Comparison of ENCODE assay signal across 18 cellular contexts in genomic region chr15:76184640-76185020, GRCh38.
DNase-seq lines count a peak whose midpoint lies in the region; ATAC-seq and TF ChIP-seq lines count a peak whose summit lies in the region.
"Had no signal": no experiment of that assay in that cellular context is flagged by ENCODE, and none has a peak within 500 bp of the region (broad histone marks: within the 10 kb centered on the region; RNA-seq: fewer than 3 reads in every experiment).

No MANE protein-coding gene starts in this region.

- no peak for ATAC-seq in stimulated activated effector memory CD8-positive, alpha-beta T cell treated with anti-CD3 and anti-CD28 coated beads, Interleukin-12 subunit alpha, Interleukin-12 subunit beta, amount 100 ng/mL, for 72 hours
- ATAC-seq: GM12878, K562 had no signal

- peaks cover 4% of the 10 kb centered on the region for H3K9me3 Mint-ChIP-seq in glutamatergic neuron (ENCODE audit: unreplicated experiment)
- H3K9me3 Mint-ChIP-seq in stimulated activated effector memory CD8-positive, alpha-beta T cell treated with anti-CD3 and anti-CD28 coated beads, Interleukin-12 subunit alpha, Interleukin-12 subunit beta, amount 100 ng/mL, for 72 hours, result no peaks in the 10 kb centered on the region

- no peak for TF ChIP-seq POLR2A in breast epithelium (IDR thresholded peaks at IDR 0.05)

- H3K27ac ChIP-seq in RWPE1 (peak overlapping the region; percentile 50; the same call in 1 of the 2 replicates), ascending aorta (no peak overlapping the region), breast epithelium (no peak overlapping the region)
- H3K27ac ChIP-seq: 22Rv1; BLaER1 treated with 17β-estradiol and CSF1 and Interleukin-3, amounts not matched to agents 10 nM and 100 nM; HL-60 had no signal

- H3K4me1 ChIP-seq in ascending aorta, result no peaks in the 10 kb centered on the region
- H3K4me1 ChIP-seq in breast epithelium, result no peaks in the 10 kb centered on the region
- H3K4me1 ChIP-seq: BLaER1 treated with 17β-estradiol and CSF1 and Interleukin-3, amounts not matched to agents 10 nM and 100 nM had no signal

- H3K36me3 ChIP-seq in ascending aorta (no peaks in the 10 kb centered on the region), breast epithelium (no peaks in the 10 kb centered on the region)
- H3K36me3 ChIP-seq: BLaER1 treated with 17β-estradiol and CSF1 and Interleukin-3, amounts not matched to agents 10 nM and 100 nM had no signal

- TF ChIP-seq CTCF in RWPE1 (conservative IDR thresholded peaks at IDR 0.05; ENCODE audit: low read depth) (no peak), glutamatergic neuron (IDR thresholded peaks at IDR 0.05; ENCODE audit: partially characterized antibody, unreplicated experiment) (no peak), ascending aorta (IDR thresholded peaks at IDR 0.05) (no peak), breast epithelium (IDR thresholded peaks at IDR 0.05) (no peak)

- DNase-seq in DMS 273 (lab: John Stamatoyannopoulos, UW; ENCODE audit: unreplicated experiment) (peak; percentile 51), DMS 273 treated with DMSO at 0.1 percent for 48 hours (lab: John Stamatoyannopoulos, UW) (no peak), RWPE1 (ENCODE audit: low spot score) (no peak), glutamatergic neuron (peak; percentile 64), ascending aorta (ENCODE audit: low spot score in 2 of 2) (no peak), breast epithelium (ENCODE audit: low spot score in 2 of 2) (no peak)
- DNase-seq in stimulated activated effector memory CD8-positive, alpha-beta T cell treated with anti-CD3 and anti-CD28 coated beads, Interleukin-12 subunit alpha, Interleukin-12 subunit beta, amount 100 ng/mL, for 72 hours (ENCODE audit: low spot score in 2 of 2), result no peak
- DNase-seq: AML-193; Calu3; CD4-positive, CD25-positive, alpha-beta regulatory T cell; DMS53; H7 had no signal

- peaks cover 8% of the 10 kb centered on the region for H3K27me3 Mint-ChIP-seq in glutamatergic neuron (ENCODE audit: unreplicated experiment)

- H3K27me3 ChIP-seq in ascending aorta (no peaks in the 10 kb centered on the region), breast epithelium (no peaks in the 10 kb centered on the region)
- H3K27me3 ChIP-seq: BLaER1 treated with 17β-estradiol and CSF1 and Interleukin-3, amounts not matched to agents 10 nM and 100 nM had no signal

- POLR2A ChIA-PET in RWPE1 (lab: Yijun Ruan, JAX; ENCODE audit: low non-redundant PET), result no interaction called here

- no peak overlapping the region for H3K4me3 ChIP-seq in ascending aorta
- H3K4me3 ChIP-seq in breast epithelium, result no peak overlapping the region
- H3K4me3 ChIP-seq: BLaER1 treated with 17β-estradiol and CSF1 and Interleukin-3, amounts not matched to agents 10 nM and 100 nM; GM12878; GM23338; K562 had no signal

- H3K4me3 Mint-ChIP-seq in glutamatergic neuron (ENCODE audit: unreplicated experiment), result peak overlapping the region; percentile 12
- no peak overlapping the region for H3K4me3 Mint-ChIP-seq in stimulated activated effector memory CD8-positive, alpha-beta T cell treated with anti-CD3 and anti-CD28 coated beads, Interleukin-12 subunit alpha, Interleukin-12 subunit beta, amount 100 ng/mL, for 72 hours
- H3K4me3 Mint-ChIP-seq: CD4-positive, CD25-positive, alpha-beta regulatory T cell; GM23338 had no signal

- no peaks in the 10 kb centered on the region for H3K36me3 Mint-ChIP-seq in glutamatergic neuron (ENCODE audit: unreplicated experiment)
- no peaks in the 10 kb centered on the region for H3K36me3 Mint-ChIP-seq in stimulated activated effector memory CD8-positive, alpha-beta T cell treated with anti-CD3 and anti-CD28 coated beads, Interleukin-12 subunit alpha, Interleukin-12 subunit beta, amount 100 ng/mL, for 72 hours
- H3K36me3 Mint-ChIP-seq: CD4-positive, CD25-positive, alpha-beta regulatory T cell had no signal

- intact Hi-C loops in ascending aorta (cut with DNase I), result no loop called here
- intact Hi-C loops in breast epithelium (cut with DNase I; ENCODE audit: low total_unique reads), result no loop called here

- CTCF ChIA-PET in RWPE1 (lab: Yijun Ruan, JAX), result interaction anchor here (1.0 kb wide), 1 partner anchor 681 kb away, joined by 3 read pairs; no protein-coding TSS in a partner anchor

- H3K4me1 Mint-ChIP-seq in glutamatergic neuron (ENCODE audit: low read depth, unreplicated experiment), result peaks cover 48% of the 10 kb centered on the region
- peaks cover 11% of the 10 kb centered on the region for H3K4me1 Mint-ChIP-seq in stimulated activated effector memory CD8-positive, alpha-beta T cell treated with anti-CD3 and anti-CD28 coated beads, Interleukin-12 subunit alpha, Interleukin-12 subunit beta, amount 100 ng/mL, for 72 hours

- H3K9me3 ChIP-seq in ascending aorta (no peaks in the 10 kb centered on the region), breast epithelium (no peaks in the 10 kb centered on the region)

- peak overlapping the region; percentile 90 for H3K27ac Mint-ChIP-seq in glutamatergic neuron (ENCODE audit: unreplicated experiment)
- H3K27ac Mint-ChIP-seq in stimulated activated effector memory CD8-positive, alpha-beta T cell treated with anti-CD3 and anti-CD28 coated beads, Interleukin-12 subunit alpha, Interleukin-12 subunit beta, amount 100 ng/mL, for 72 hours, result no peak overlapping the region
- H3K27ac Mint-ChIP-seq: CD4-positive, CD25-positive, alpha-beta regulatory T cell; GM23338 had no signal

Comparison
In these comparisons a context has a peak if more than half of its experiments do, and no peak if none do; other contexts are left out.
1. DNase-seq: peak in DMS 273 (single experiment) and glutamatergic neuron (single experiment); none in DMS 273 treated with DMSO at 0.1 percent for 48 hours (single experiment), RWPE1 (single experiment), ascending aorta (0 of 2), stimulated activated effector memory CD8-positive, alpha-beta T cell treated with anti-CD3 and anti-CD28 coated beads, Interleukin-12 subunit alpha, Interleukin-12 subunit beta, amount 100 ng/mL, for 72 hours (0 of 2) and breast epithelium (0 of 2).